11 cellular contexts compared by ENCODE assay signal in the genomic region with DNA sequence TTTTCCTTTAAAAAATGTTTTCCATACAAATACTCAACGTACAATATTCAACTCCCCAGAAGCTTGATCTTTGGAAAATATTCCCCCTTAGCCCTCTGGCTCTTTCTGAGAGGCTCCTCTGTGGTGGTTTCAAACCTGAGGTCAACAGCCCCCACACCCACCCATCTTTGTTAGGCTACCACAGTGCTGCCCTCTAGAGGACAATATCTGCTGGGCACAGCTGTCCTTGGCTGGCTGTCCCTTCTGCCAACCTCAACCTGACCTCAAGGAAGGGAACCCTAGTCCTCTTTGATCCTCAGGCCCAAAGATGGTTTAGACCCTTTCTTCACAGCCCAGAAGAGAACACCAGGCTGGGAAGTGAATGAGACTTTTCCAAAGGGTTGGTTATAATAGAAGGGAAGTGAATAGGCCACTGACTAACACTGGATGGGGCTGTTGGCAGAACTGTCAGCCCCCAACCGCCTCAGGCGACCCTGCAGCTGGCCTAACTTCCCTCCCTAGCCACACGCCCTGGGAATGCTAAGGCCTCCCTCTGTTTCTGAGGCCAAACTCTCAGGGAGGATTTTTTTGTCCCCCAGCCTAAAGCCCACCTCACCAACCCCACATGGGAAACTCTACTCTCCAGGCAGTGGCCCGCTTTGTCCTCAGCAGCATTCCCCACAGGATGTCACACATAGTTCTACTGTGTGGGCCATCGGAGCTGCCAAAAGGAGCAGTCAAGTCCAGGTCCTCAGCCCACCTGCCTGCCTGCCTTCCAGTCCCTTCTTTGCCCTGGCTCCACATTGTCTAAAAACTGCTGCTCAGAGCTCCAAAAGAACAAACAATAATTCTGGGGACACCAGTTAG. TPM values are rescaled to one million over a fixed set of nuclear protein-coding genes. Genes with fewer than 3 reads are reported as not detected.
A peak's percentile ranks its signal among the peaks of the same experiment; 100 is the strongest.
DNase-seq lines count a peak whose midpoint lies in the region; ATAC-seq and TF ChIP-seq lines count a peak whose summit lies in the region.
"Had no signal": no experiment of that assay in that cellular context is flagged by ENCODE, and none has a peak within 500 bp of the region (broad histone marks: within the 10 kb centered on the region; RNA-seq: fewer than 3 reads in every experiment).

No MANE protein-coding gene starts in this region.

- no peaks in the 10 kb centered on the region for H3K4me1 Mint-ChIP-seq in activated CD8-positive, alpha-beta T cell treated with anti-CD3 and anti-CD28 coated beads for 36 hours (ENCODE audit: low read depth)

- H3K9ac ChIP-seq in DND-41 (ENCODE audit: low read depth, low read length), result no peak overlapping the region
- H3K9ac ChIP-seq in HCT116 (ENCODE audit: low read length), result no peak overlapping the region

- TF ChIP-seq POLR2A in HCT116 (IDR thresholded peaks at IDR 0.05; ENCODE audit: borderline replicate concordance, extremely low read depth, insufficient read depth, insufficient read length) (no peak), right lobe of liver (IDR thresholded peaks at IDR 0.05) (no peak), vagina (IDR thresholded peaks at IDR 0.05) (no peak)

- CTCF ChIA-PET in HCT116 (lab: Charles Lee), result interaction anchor here (0.5 to 1.6 kb wide), 3 partner anchors 10 to 151 kb away, joined by 3 to 5 read pairs (median 3); no protein-coding TSS in a partner anchor
- CTCF ChIA-PET in activated CD8-positive, alpha-beta T cell treated with anti-CD3 and anti-CD28 coated beads for 36 hours (lab: Charles Lee), result interaction anchor here (1.0 kb wide), 1 partner anchor 17 kb away, joined by 3 read pairs; no protein-coding TSS in a partner anchor

- H3K27me3 ChIP-seq in DND-41 (ENCODE audit: insufficient read depth, low read length, poor library complexity), result no peaks in the 10 kb centered on the region
- H3K27me3 ChIP-seq in HCT116 (ENCODE audit: insufficient read depth, low read length), result no peaks in the 10 kb centered on the region
- H3K27me3 ChIP-seq in right lobe of liver, result no peaks in the 10 kb centered on the region
- H3K27me3 ChIP-seq in vagina, result no peaks in the 10 kb centered on the region
- H3K27me3 ChIP-seq: right atrium auricular region, transverse colon had no signal

- POLR2A ChIA-PET in HCT116 (lab: Charles Lee), result no interaction called here
- POLR2A ChIA-PET in activated CD8-positive, alpha-beta T cell treated with anti-CD3 and anti-CD28 coated beads for 36 hours (lab: Charles Lee), result no interaction called here

- H3K4me3 ChIP-seq in DND-41 (ENCODE audit: low read depth in 1 of 2, low read length in 2 of 2) (no peak overlapping the region), HCT116 (replicated peaks in 1 of 2; ENCODE audit: low read depth in 1 of 2, low read length in 2 of 2) (no peak overlapping the region), right lobe of liver (no peak overlapping the region), vagina (no peak overlapping the region)
- H3K4me3 ChIP-seq: right atrium auricular region, transverse colon had no signal

- H3K27ac ChIP-seq in DND-41 (ENCODE audit: low read length), result no peak overlapping the region
- no peak overlapping the region for H3K27ac ChIP-seq in HCT116 (ENCODE audit: low read depth, low read length)
- no peak overlapping the region for H3K27ac ChIP-seq in right lobe of liver
- no peak overlapping the region for H3K27ac ChIP-seq in vagina
- H3K27ac ChIP-seq: right atrium auricular region, transverse colon had no signal

- DNase-seq in DND-41, result no peak
- DNase-seq in HCT116 (ENCODE audit: low read depth, low spot score), result peak; percentile 15
- peak; percentile 11 for DNase-seq in activated CD8-positive, alpha-beta T cell treated with anti-CD3 and anti-CD28 coated beads for 36 hours
- DNase-seq in right lobe of liver, result no peak
- DNase-seq in DMS153 (lab: John Stamatoyannopoulos, UW), result no peak
- no peak for DNase-seq in SKM-1 treated with dmso at 0.1 percent for 144 hours (lab: John Stamatoyannopoulos, UW; ENCODE audit: unreplicated experiment)
- DNase-seq in vagina (ENCODE audit: extremely low spot score in 2 of 2), result no peak
- DNase-seq: transverse colon had no signal

- peak; percentile 63 for TF ChIP-seq RAD21 in HCT116 (IDR thresholded peaks at IDR 0.05; ENCODE audit: low read depth)

- no peaks in the 10 kb centered on the region for H3K27me3 Mint-ChIP-seq in activated CD8-positive, alpha-beta T cell treated with anti-CD3 and anti-CD28 coated beads for 36 hours

- H3K9me3 Mint-ChIP-seq in activated CD8-positive, alpha-beta T cell treated with anti-CD3 and anti-CD28 coated beads for 36 hours, result no peaks in the 10 kb centered on the region

- H3K9me2 ChIP-seq in HCT116 (ENCODE audit: insufficient read depth), result no peaks in the 10 kb centered on the region

- no peaks in the 10 kb centered on the region for H3K79me2 ChIP-seq in DND-41 (ENCODE audit: insufficient read depth, low read length)
- H3K79me2 ChIP-seq in HCT116 (ENCODE audit: insufficient read depth, low read length), result no peaks in the 10 kb centered on the region

- H3K4me3 Mint-ChIP-seq in activated CD8-positive, alpha-beta T cell treated with anti-CD3 and anti-CD28 coated beads for 36 hours, result no peak overlapping the region

- no peak overlapping the region for H3K27ac Mint-ChIP-seq in activated CD8-positive, alpha-beta T cell treated with anti-CD3 and anti-CD28 coated beads for 36 hours

- H3K36me3 Mint-ChIP-seq in activated CD8-positive, alpha-beta T cell treated with anti-CD3 and anti-CD28 coated beads for 36 hours (ENCODE audit: low read depth), result no peaks in the 10 kb centered on the region

- H2AFZ ChIP-seq in DND-41 (ENCODE audit: low read depth, low read length) (no peak overlapping the region), HCT116 (ENCODE audit: low read depth, low read length, poor library complexity, severe bottlenecking) (peak overlapping the region; percentile 35)

- BruUV-seq in HCT116 (replicated peaks; lab: Mats Ljungman, UMichigan), result no TSS peak

- WGBS in right lobe of liver (ENCODE audit: insufficient coverage, low coverage, low lambda C conversion rate, missing lambda C conversion rate), result 39% methylated on average over 5 of the region's 6 CpGs

- no peaks in the 10 kb centered on the region for H3K36me3 ChIP-seq in DND-41 (ENCODE audit: insufficient read depth, low read length)
- no peaks in the 10 kb centered on the region for H3K36me3 ChIP-seq in HCT116 (ENCODE audit: control insufficient read depth in 1 of 2, insufficient read depth in 2 of 2, low read length in 2 of 2)
- no peaks in the 10 kb centered on the region for H3K36me3 ChIP-seq in right lobe of liver
- no peaks in the 10 kb centered on the region for H3K36me3 ChIP-seq in vagina
- H3K36me3 ChIP-seq: right atrium auricular region, transverse colon had no signal

- H3K9me3 ChIP-seq in DND-41 (ENCODE audit: insufficient read depth, low read length, severe bottlenecking) (no peaks in the 10 kb centered on the region), HCT116 (ENCODE audit: control insufficient read depth in 1 of 2, insufficient read depth in 1 of 2, low read depth in 1 of 2, low read length in 2 of 2) (no peaks in the 10 kb centered on the region), right lobe of liver (no peaks in the 10 kb centered on the region), vagina (no peaks in the 10 kb centered on the region)
- H3K9me3 ChIP-seq: transverse colon had no signal

- H3K4me1 ChIP-seq in DND-41 (ENCODE audit: insufficient read depth, low read length), result no peaks in the 10 kb centered on the region
- no peaks in the 10 kb centered on the region for H3K4me1 ChIP-seq in HCT116 (ENCODE audit: control insufficient read depth in 1 of 2, insufficient read depth in 2 of 2, low read length in 2 of 2)
- no peaks in the 10 kb centered on the region for H3K4me1 ChIP-seq in right lobe of liver
- no peaks in the 10 kb centered on the region for H3K4me1 ChIP-seq in vagina
- H3K4me1 ChIP-seq: right atrium auricular region, transverse colon had no signal

- intact Hi-C loops in HCT116 (cut with micrococcal nuclease) (no loop called here), right lobe of liver (cut with DNase I) (no loop called here), vagina (cut with DNase I) (no loop called here)
- intact Hi-C loops in activated CD8-positive, alpha-beta T cell treated with anti-CD3 and anti-CD28 coated beads for 36 hours (cut with micrococcal nuclease), result no loop called here

- H3K4me2 ChIP-seq in DND-41 (ENCODE audit: insufficient read depth, low read length) (no peak overlapping the region), HCT116 (ENCODE audit: low read length) (no peak overlapping the region)

- no peak for ATAC-seq in DND-41 (ENCODE audit: insufficient read depth, low read depth)
- peak; percentile 87 for ATAC-seq in HCT116
- no peak for ATAC-seq in activated CD8-positive, alpha-beta T cell treated with anti-CD3 and anti-CD28 coated beads for 36 hours
- peak; percentile 60 to 72 (median 66) for ATAC-seq in right lobe of liver
- ATAC-seq in HG02759 (IDR thresholded peaks at IDR 0.05; ENCODE audit: unreplicated experiment), result no peak
- ATAC-seq: activated CD4-positive, CD25-positive, alpha-beta regulatory T cell treated with anti-CD3 and anti-CD28 coated beads, Interleukin-2, amount 50 U/mL, for 24 hours had no signal

- H4K20me1 ChIP-seq in DND-41 (ENCODE audit: insufficient read depth, low read length), result no peaks in the 10 kb centered on the region
- no peaks in the 10 kb centered on the region for H4K20me1 ChIP-seq in HCT116 (ENCODE audit: insufficient read depth)

- TF ChIP-seq CTCF in DND-41 (IDR thresholded peaks at IDR 0.05; ENCODE audit: borderline replicate concordance, extremely low read depth, low read length, poor library complexity, severe bottlenecking), result peak; percentile 45
- peak; percentile 34 to 72 (median 69); a peak in 5 of 6 replicates for TF ChIP-seq CTCF in HCT116 (IDR thresholded peaks at IDR 0.05 in 2 of 3, conservative IDR thresholded peaks at IDR 0.05 in 1 of 3; ENCODE audit: borderline replicate concordance in 1 of 3, insufficient read depth in 1 of 3, low read depth in 2 of 3, low read length in 2 of 3)
- peak; percentile 30 for TF ChIP-seq CTCF in activated CD8-positive, alpha-beta T cell treated with anti-CD3 and anti-CD28 coated beads for 36 hours (IDR thresholded peaks at IDR 0.05)
- TF ChIP-seq CTCF in right lobe of liver (IDR thresholded peaks at IDR 0.05), result peak; percentile 26 to 55 (median 46)
- TF ChIP-seq CTCF in vagina (IDR thresholded peaks at IDR 0.05), result no peak

- RAD21 ChIA-PET in HCT116 (lab: Charles Lee; ENCODE audit: low non-redundant PET in 1 of 2, low total read pairs in 2 of 2, uncharacterized antibody in 2 of 2, unreplicated experiment in 2 of 2), result no interaction called here

TF ChIP-seq in HCT116, 20 proteins besides CTCF, POLR2A, EP300 and RAD21 (continues in another document):
- no peak for TF ChIP-seq SRF (IDR thresholded peaks at IDR 0.05; ENCODE audit: low read depth)
- no peak for TF ChIP-seq ZNF274 (IDR thresholded peaks at IDR 0.05; ENCODE audit: low read depth, low read length)
- no peak for TF ChIP-seq EGR1 (IDR thresholded peaks at IDR 0.05; ENCODE audit: low read depth)
- no peak for TF ChIP-seq JUND (IDR thresholded peaks at IDR 0.05)
- no peak for TF ChIP-seq YY1 (IDR thresholded peaks at IDR 0.05; ENCODE audit: extremely low read depth, insufficient replicate concordance, low read depth, low read length)
- no peak for TF ChIP-seq EZH2 (IDR thresholded peaks at IDR 0.05)

RNA-seq across cellular contexts. Expression of gene NYX, which starts 34.3 kb away (rescaled TPM):
- total RNA-seq in HCT116 (2021; ENCODE audit: unreplicated experiment) (not detected), right lobe of liver (not detected), vagina (not detected)
- polyA plus RNA-seq in HCT116 (2012), result not detected in 2 replicates
- total RNA-seq in activated CD8-positive, alpha-beta T cell treated with anti-CD3 and anti-CD28 coated beads for 36 hours, result not detected
- total RNA-seq: right atrium auricular region, transverse colon had no signal

Comparison
In these comparisons a context has a peak if more than half of its experiments do, and no peak if none do; other contexts are left out.
1. ATAC-seq: peak in HCT116 (single experiment) and right lobe of liver (4 of 4); none in DND-41 (single experiment), activated CD8-positive, alpha-beta T cell treated with anti-CD3 and anti-CD28 coated beads for 36 hours (single experiment) and HG02759 (single experiment).
2. DNase-seq: peak in HCT116 (single experiment) and activated CD8-positive, alpha-beta T cell treated with anti-CD3 and anti-CD28 coated beads for 36 hours (single experiment); none in DND-41 (single experiment), right lobe of liver (0 of 3), DMS153 (single experiment), SKM-1 treated with dmso at 0.1 percent for 144 hours (single experiment) and vagina (0 of 2).
3. CTCF ChIP-seq: peak in DND-41 (single experiment), HCT116 (3 of 3), activated CD8-positive, alpha-beta T cell treated with anti-CD3 and anti-CD28 coated beads for 36 hours (single experiment) and right lobe of liver (4 of 4); none in vagina (0 of 3).